Comparison of ENCODE assay signal across 1 cellular context in the genomic region with DNA sequence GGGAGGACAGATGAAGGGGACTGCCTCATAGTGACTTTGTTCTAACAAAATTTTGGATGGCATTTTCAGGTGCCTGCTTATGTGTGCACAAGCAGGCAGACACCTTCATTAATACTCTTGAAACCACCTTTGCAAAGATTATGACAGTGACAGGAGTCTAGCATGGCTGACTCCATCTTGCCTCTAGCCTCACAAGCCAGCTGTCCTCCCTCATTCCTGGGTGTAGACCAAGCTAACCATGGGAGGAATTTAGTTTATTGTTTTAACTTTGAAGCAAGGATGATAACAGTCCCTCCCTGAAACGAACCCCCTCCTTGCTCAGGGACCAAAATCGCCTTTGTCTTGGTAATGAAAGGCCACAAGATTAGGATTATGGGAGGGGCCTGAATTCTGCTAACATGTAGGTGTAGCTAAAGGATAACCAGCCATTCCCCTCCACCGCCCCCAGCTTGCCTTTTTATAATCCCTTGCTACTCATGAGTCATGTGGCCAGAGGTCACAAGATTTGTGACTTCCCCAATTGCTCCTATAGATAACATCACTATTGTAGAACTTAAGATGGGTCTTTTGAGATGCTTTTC.
TF ChIP-seq lines count a peak whose summit lies in the region.

No MANE protein-coding gene starts in this region.

TF ChIP-seq in K562, 482 proteins besides CTCF, POLR2A, EP300 and RAD21 (continued from another document and continues in another):
- TF ChIP-seq, protein P1, sequence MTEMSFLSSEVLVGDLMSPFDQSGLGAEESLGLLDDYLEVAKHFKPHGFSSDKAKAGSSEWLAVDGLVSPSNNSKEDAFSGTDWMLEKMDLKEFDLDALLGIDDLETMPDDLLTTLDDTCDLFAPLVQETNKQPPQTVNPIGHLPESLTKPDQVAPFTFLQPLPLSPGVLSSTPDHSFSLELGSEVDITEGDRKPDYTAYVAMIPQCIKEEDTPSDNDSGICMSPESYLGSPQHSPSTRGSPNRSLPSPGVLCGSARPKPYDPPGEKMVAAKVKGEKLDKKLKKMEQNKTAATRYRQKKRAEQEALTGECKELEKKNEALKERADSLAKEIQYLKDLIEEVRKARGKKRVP (CRISPR knock-in tag; IDR thresholded peaks at IDR 0.05): 0 out of 2 replicates have a peak, but pooled peaks have one; percentile 53
- TF ChIP-seq HDAC8 (tag; IDR thresholded peaks at IDR 0.05) (peak; percentile 87), TEAD1 (CRISPR knock-in tag; IDR thresholded peaks at IDR 0.05) (peak in 1 of 2 experiments; percentile 15; a peak in 1 of 4 replicates), ESRRA (IDR thresholded peaks at IDR 0.05; ENCODE audit: borderline replicate concordance, low read depth) (peak; percentile 39; the same call in 1 of the 2 replicates), ELF1 (tag; IDR thresholded peaks at IDR 0.05) (peak; percentile 45; the same call in 1 of the 2 replicates), SMC3 (conservative IDR thresholded peaks at IDR 0.05; ENCODE audit: insufficient read depth, low read depth, low read length) (no peak), NFATC3 (IDR thresholded peaks at IDR 0.05) (no peak), ADNP (tag; IDR thresholded peaks at IDR 0.05) (0 out of 2 replicates have a peak, but pooled peaks have one; percentile 6), ZFP1 (CRISPR knock-in tag; IDR thresholded peaks at IDR 0.05) (peak; percentile 56; the same call in 1 of the 2 replicates), HMBOX1 (IDR thresholded peaks at IDR 0.05) (peak; percentile 80), PTTG1 (tag; IDR thresholded peaks at IDR 0.05; ENCODE audit: low read depth) (peak; percentile 82), USF1 (CRISPR knock-in tag; IDR thresholded peaks at IDR 0.05) (peak; percentile 60), ZNF75A (CRISPR knock-in tag; IDR thresholded peaks at IDR 0.05) (0 out of 2 replicates have a peak, but pooled peaks have one; percentile 25), NR2C1 (IDR thresholded peaks at IDR 0.05) (no peak), NR2C1 (tag; IDR thresholded peaks at IDR 0.05) (peak; percentile 53), BRF2 (IDR thresholded peaks at IDR 0.05; ENCODE audit: borderline replicate concordance, insufficient read depth, insufficient read length) (no peak), TOE1 (IDR thresholded peaks at IDR 0.05; ENCODE audit: borderline replicate concordance) (peak; percentile 39; the same call in 1 of the 2 replicates), TOE1 (CRISPR knock-in tag; IDR thresholded peaks at IDR 0.05; ENCODE audit: borderline replicate concordance, low read depth) (no peak), HDAC6 (IDR thresholded peaks at IDR 0.05; ENCODE audit: low read depth, low read length) (no peak), ZSCAN29 (IDR thresholded peaks at IDR 0.05) (no peak), ZNF76 (CRISPR knock-in tag; IDR thresholded peaks at IDR 0.05; ENCODE audit: borderline replicate concordance) (peak; percentile 89; the same call in 1 of the 2 replicates), TAF7 (tag; IDR thresholded peaks at IDR 0.05) (no peak), COPS2 (conservative IDR thresholded peaks at IDR 0.05) (no peak), SPI1 (IDR thresholded peaks at IDR 0.05; ENCODE audit: borderline replicate concordance, low read depth, low read length) (peak; percentile 47; the same call in 1 of the 2 replicates), MITF (IDR thresholded peaks at IDR 0.05) (peak; percentile 67; the same call in 1 of the 2 replicates), EGR1 (conservative IDR thresholded peaks at IDR 0.05) (peak; percentile 54), ZNF354B (CRISPR knock-in tag; IDR thresholded peaks at IDR 0.05) (peak; percentile 55; the same call in 1 of the 2 replicates), RHOXF2B (CRISPR knock-in tag; conservative IDR thresholded peaks at IDR 0.05) (no peak), ZNF134 (CRISPR knock-in tag; conservative IDR thresholded peaks at IDR 0.05) (peak; percentile 69), RAD51 (IDR thresholded peaks at IDR 0.05; ENCODE audit: borderline replicate concordance, low read depth) (peak; percentile 44; the same call in 1 of the 2 replicates), DDX20 (tag; IDR thresholded peaks at IDR 0.05; ENCODE audit: low read depth) (peak; percentile 64; the same call in 1 of the 2 replicates), MTA2 (IDR thresholded peaks at IDR 0.05; ENCODE audit: low read depth) (no peak), POU5F1 (IDR thresholded peaks at IDR 0.05; ENCODE audit: borderline replicate concordance, low read depth, low read length, partially characterized antibody) (no peak), BCL6 (CRISPR knock-in tag; IDR thresholded peaks at IDR 0.05) (peak; percentile 77; the same call in 1 of the 2 replicates), NCOA2 (IDR thresholded peaks at IDR 0.05; ENCODE audit: partially characterized antibody in 2 of 2) (no peak), RNF219 (CRISPR knock-in tag; IDR thresholded peaks at IDR 0.05) (0 out of 2 replicates have a peak, but pooled peaks have one; percentile 9)
- TF ChIP-seq, protein P2, sequence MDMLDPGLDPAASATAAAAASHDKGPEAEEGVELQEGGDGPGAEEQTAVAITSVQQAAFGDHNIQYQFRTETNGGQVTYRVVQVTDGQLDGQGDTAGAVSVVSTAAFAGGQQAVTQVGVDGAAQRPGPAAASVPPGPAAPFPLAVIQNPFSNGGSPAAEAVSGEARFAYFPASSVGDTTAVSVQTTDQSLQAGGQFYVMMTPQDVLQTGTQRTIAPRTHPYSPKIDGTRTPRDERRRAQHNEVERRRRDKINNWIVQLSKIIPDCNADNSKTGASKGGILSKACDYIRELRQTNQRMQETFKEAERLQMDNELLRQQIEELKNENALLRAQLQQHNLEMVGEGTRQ (CRISPR knock-in tag; IDR thresholded peaks at IDR 0.05): peak; percentile 33; the same call in 1 of the 2 replicates
- TF ChIP-seq, protein P3, sequence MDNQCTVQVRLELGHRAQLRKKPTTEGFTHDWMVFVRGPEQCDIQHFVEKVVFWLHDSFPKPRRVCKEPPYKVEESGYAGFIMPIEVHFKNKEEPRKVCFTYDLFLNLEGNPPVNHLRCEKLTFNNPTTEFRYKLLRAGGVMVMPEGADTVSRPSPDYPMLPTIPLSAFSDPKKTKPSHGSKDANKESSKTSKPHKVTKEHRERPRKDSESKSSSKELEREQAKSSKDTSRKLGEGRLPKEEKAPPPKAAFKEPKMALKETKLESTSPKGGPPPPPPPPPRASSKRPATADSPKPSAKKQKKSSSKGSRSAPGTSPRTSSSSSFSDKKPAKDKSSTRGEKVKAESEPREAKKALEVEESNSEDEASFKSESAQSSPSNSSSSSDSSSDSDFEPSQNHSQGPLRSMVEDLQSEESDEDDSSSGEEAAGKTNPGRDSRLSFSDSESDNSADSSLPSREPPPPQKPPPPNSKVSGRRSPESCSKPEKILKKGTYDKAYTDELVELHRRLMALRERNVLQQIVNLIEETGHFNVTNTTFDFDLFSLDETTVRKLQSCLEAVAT (IDR thresholded peaks at IDR 0.05): no peak
- TF ChIP-seq, protein P4, sequence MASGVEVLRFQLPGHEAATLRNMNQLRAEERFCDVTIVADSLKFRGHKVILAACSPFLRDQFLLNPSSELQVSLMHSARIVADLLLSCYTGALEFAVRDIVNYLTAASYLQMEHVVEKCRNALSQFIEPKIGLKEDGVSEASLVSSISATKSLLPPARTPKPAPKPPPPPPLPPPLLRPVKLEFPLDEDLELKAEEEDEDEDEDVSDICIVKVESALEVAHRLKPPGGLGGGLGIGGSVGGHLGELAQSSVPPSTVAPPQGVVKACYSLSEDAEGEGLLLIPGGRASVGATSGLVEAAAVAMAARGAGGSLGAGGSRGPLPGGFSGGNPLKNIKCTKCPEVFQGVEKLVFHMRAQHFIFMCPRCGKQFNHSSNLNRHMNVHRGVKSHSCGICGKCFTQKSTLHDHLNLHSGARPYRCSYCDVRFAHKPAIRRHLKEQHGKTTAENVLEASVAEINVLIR (CRISPR knock-in tag; IDR thresholded peaks at IDR 0.05): no peak
- TF ChIP-seq, protein P5, sequence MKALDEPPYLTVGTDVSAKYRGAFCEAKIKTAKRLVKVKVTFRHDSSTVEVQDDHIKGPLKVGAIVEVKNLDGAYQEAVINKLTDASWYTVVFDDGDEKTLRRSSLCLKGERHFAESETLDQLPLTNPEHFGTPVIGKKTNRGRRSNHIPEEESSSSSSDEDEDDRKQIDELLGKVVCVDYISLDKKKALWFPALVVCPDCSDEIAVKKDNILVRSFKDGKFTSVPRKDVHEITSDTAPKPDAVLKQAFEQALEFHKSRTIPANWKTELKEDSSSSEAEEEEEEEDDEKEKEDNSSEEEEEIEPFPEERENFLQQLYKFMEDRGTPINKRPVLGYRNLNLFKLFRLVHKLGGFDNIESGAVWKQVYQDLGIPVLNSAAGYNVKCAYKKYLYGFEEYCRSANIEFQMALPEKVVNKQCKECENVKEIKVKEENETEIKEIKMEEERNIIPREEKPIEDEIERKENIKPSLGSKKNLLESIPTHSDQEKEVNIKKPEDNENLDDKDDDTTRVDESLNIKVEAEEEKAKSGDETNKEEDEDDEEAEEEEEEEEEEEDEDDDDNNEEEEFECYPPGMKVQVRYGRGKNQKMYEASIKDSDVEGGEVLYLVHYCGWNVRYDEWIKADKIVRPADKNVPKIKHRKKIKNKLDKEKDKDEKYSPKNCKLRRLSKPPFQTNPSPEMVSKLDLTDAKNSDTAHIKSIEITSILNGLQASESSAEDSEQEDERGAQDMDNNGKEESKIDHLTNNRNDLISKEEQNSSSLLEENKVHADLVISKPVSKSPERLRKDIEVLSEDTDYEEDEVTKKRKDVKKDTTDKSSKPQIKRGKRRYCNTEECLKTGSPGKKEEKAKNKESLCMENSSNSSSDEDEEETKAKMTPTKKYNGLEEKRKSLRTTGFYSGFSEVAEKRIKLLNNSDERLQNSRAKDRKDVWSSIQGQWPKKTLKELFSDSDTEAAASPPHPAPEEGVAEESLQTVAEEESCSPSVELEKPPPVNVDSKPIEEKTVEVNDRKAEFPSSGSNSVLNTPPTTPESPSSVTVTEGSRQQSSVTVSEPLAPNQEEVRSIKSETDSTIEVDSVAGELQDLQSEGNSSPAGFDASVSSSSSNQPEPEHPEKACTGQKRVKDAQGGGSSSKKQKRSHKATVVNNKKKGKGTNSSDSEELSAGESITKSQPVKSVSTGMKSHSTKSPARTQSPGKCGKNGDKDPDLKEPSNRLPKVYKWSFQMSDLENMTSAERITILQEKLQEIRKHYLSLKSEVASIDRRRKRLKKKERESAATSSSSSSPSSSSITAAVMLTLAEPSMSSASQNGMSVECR (CRISPR knock-in tag; IDR thresholded peaks at IDR 0.05): 0 out of 2 replicates have a peak, but pooled peaks have one; percentile 22
- TF ChIP-seq, protein P6, sequence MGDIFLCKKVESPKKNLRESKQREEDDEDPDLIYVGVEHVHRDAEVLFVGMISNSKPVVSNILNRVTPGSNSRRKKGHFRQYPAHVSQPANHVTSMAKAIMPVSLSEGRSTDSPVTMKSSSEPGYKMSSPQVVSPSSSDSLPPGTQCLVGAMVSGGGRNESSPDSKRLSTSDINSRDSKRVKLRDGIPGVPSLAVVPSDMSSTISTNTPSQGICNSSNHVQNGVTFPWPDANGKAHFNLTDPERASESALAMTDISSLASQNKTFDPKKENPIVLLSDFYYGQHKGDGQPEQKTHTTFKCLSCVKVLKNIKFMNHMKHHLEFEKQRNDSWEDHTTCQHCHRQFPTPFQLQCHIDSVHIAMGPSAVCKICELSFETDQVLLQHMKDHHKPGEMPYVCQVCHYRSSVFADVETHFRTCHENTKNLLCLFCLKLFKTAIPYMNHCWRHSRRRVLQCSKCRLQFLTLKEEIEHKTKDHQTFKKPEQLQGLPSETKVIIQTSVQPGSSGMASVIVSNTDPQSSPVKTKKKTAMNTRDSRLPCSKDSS (IDR thresholded peaks at IDR 0.05; ENCODE audit: low read depth, partially characterized antibody): no peak
